12 cellular contexts compared by ENCODE assay signal in the genomic region with DNA sequence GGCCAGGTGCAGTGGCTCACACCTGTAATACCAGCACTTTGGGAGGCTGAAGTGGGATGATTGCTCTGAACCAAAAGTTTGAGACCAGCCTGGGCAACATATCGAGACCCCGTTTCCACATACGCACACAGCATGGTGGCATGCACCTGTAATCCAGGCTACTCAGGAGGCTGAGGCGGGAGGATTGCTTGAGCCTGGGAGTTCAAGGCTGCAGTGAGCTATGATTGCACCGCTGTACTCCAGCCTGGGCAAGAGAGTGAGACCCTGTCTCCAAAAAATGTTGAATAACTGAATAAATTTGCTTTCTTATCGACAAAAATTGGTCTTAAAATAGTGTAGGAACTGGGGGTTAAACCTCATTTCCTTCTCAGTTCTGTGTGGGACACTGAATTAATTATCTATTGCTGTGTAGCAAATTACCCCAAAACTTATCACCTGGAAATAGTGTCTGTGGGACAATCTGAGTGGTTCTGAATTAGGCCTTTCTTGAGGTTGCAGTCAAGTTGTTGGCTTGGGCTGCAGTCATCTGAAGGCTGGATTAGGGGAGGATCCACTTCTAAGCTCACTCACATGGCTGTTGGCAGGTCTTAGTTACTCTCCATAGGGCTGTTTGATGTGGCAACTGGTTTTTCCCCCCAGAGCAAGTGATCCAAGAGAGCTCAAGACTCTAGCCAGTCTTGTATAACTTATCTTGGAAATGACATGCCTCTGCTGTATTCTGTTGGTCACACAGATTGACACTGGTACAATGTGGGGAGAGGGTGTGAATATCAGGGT. TPM values are rescaled to one million over a fixed set of nuclear protein-coding genes. Genes with fewer than 3 reads are reported as not detected.
DNase-seq lines count a peak whose midpoint lies in the region; ATAC-seq, FAIRE-seq and TF ChIP-seq lines count a peak whose summit lies in the region.
"Had no signal": no experiment of that assay in that cellular context is flagged by ENCODE, and none has a peak within 500 bp of the region (broad histone marks: within the 10 kb centered on the region; RNA-seq: fewer than 3 reads in every experiment).

No MANE protein-coding gene starts in this region.

- TF ChIP-seq POLR2A in HepG2 (IDR thresholded peaks at IDR 0.05; ENCODE audit: insufficient read depth in 1 of 2, low read depth in 2 of 2, low read length in 2 of 2) = no peak
- no peak for TF ChIP-seq POLR2A in right lobe of liver (IDR thresholded peaks at IDR 0.05)
- no peak for TF ChIP-seq POLR2A in suprapubic skin (IDR thresholded peaks at IDR 0.05)

- no peak overlapping the region for H3K27ac ChIP-seq in HepG2 (ENCODE audit: extremely low read length, insufficient read depth, low read length)
- no peak overlapping the region for H3K27ac ChIP-seq in right lobe of liver
- H3K27ac ChIP-seq in lower lobe of right lung = peak overlapping the region; percentile 92
- peak overlapping the region; percentile 85 for H3K27ac ChIP-seq in upper lobe of right lung
- H3K27ac ChIP-seq in suprapubic skin = no peak overlapping the region

- no TSS peak for BruUV-seq in HepG2 (replicated peaks; lab: Mats Ljungman, UMichigan)

- TF ChIP-seq EP300 in HepG2 (IDR thresholded peaks at IDR 0.05; ENCODE audit: low read depth in 2 of 2, low read length in 2 of 2) = no peak
- TF ChIP-seq EP300 in HepG2 (CRISPR knock-in tag; IDR thresholded peaks at IDR 0.05; ENCODE audit: borderline replicate concordance) = no peak
- TF ChIP-seq EP300 in suprapubic skin (IDR thresholded peaks at IDR 0.05) = no peak

- peak overlapping the region; percentile 85 for H3K4me3 Mint-ChIP-seq in activated naive CD8-positive, alpha-beta T cell

- no peak overlapping the region for H3K27ac Mint-ChIP-seq in activated naive CD8-positive, alpha-beta T cell

- H3K4me1 Mint-ChIP-seq in activated naive CD8-positive, alpha-beta T cell (ENCODE audit: low read depth) = peaks cover 81% of the 10 kb centered on the region

- H3K4me1 ChIP-seq in HepG2 (ENCODE audit: insufficient read depth, low read length) (peaks cover 65% of the 10 kb centered on the region), right lobe of liver (peaks cover 0 to 20% (median 7%) of the 10 kb centered on the region in 4 donors), lower lobe of right lung (peaks cover 64% of the 10 kb centered on the region), upper lobe of right lung (peaks cover 45% of the 10 kb centered on the region), suprapubic skin (peaks cover 63% of the 10 kb centered on the region)

- DNase-seq in HepG2 (ENCODE audit: low spot score) (no peak), right lobe of liver (no peak), lower lobe of right lung (no peak), upper lobe of right lung (no peak), suprapubic skin (ENCODE audit: low spot score in 2 of 2) (no peak), NCI-H146 (lab: John Stamatoyannopoulos, UW) (no peak)
- DNase-seq: H7; NCI-H774; stimulated activated naive CD4-positive, alpha-beta T cell treated with Interleukin-2 at 50 U/mL for 16 hours had no signal

- FAIRE-seq in HepG2 (lab: Jason Lieb, UNC) = no peak
- FAIRE-seq: colon had no signal

- in situ Hi-C loops in HepG2 (cut with HindIII; ENCODE audit: extremely low pct_ligation_motif_present, low pct_unique_long_range_greater_than_20kb) = no loop called here

- H4K20me1 ChIP-seq in HepG2 (ENCODE audit: insufficient read depth, low read length) = no peaks in the 10 kb centered on the region

- no peak overlapping the region for H2AFZ ChIP-seq in HepG2 (ENCODE audit: low read length)

- H3K79me2 ChIP-seq in HepG2 (ENCODE audit: insufficient read depth, low read length) = peaks cover 35% of the 10 kb centered on the region

- no peaks in the 10 kb centered on the region for H3K36me3 ChIP-seq in HepG2 (replicated peaks in 1 of 2; ENCODE audit: control insufficient read depth in 1 of 2, insufficient read depth in 2 of 2, low read length in 2 of 2)
- no peaks in the 10 kb centered on the region for H3K36me3 ChIP-seq in right lobe of liver
- H3K36me3 ChIP-seq in lower lobe of right lung = peaks cover 6% of the 10 kb centered on the region
- no peaks in the 10 kb centered on the region for H3K36me3 ChIP-seq in upper lobe of right lung
- no peaks in the 10 kb centered on the region for H3K36me3 ChIP-seq in suprapubic skin

- H3K27me3 Mint-ChIP-seq in activated naive CD8-positive, alpha-beta T cell = no peaks in the 10 kb centered on the region

- H3K9me3 ChIP-seq in HepG2 (ENCODE audit: low read length) (no peaks in the 10 kb centered on the region), right lobe of liver (peaks cover 0 to 2% (median 0%) of the 10 kb centered on the region in 4 donors), lower lobe of right lung (no peaks in the 10 kb centered on the region), upper lobe of right lung (no peaks in the 10 kb centered on the region), suprapubic skin (no peaks in the 10 kb centered on the region)

- H3K9ac ChIP-seq in HepG2 (ENCODE audit: insufficient read depth, low read depth, low read length) = no peak overlapping the region

- H3K36me3 Mint-ChIP-seq in activated naive CD8-positive, alpha-beta T cell = no peaks in the 10 kb centered on the region

- ATAC-seq in HepG2 = no peak
- ATAC-seq in right lobe of liver = no peak
- no peak for ATAC-seq in lower lobe of right lung
- ATAC-seq in upper lobe of right lung = no peak
- no peak for ATAC-seq in HG03521 (IDR thresholded peaks at IDR 0.05; ENCODE audit: unreplicated experiment)

- WGBS in HepG2 (ENCODE audit: low lambda C conversion rate) = 80% methylated on average over 5 of the region's 6 CpGs
- 69% methylated on average over 4 of the region's 6 CpGs for WGBS in right lobe of liver (ENCODE audit: insufficient coverage, low coverage, low lambda C conversion rate, missing lambda C conversion rate)
- 79% methylated on average over 6 of the region's 6 CpGs for WGBS in suprapubic skin

- no peaks in the 10 kb centered on the region for H3K9me3 Mint-ChIP-seq in activated naive CD8-positive, alpha-beta T cell (ENCODE audit: low read depth)

- POLR2A ChIA-PET in HepG2 (lab: Yijun Ruan, JAX) = interaction anchor here (3.1 to 6.0 kb wide), 2 partner anchors 11 to 20 kb away, joined by 32 to 35 read pairs; no protein-coding TSS in a partner anchor

- CTCF ChIA-PET in HepG2 (lab: Yijun Ruan, JAX; ENCODE audit: low intra/inter-chr PET ratio, low total read pairs) = no interaction called here

- H3K4me3 ChIP-seq in HepG2 (replicated peaks in 1 of 3; ENCODE audit: insufficient read depth in 1 of 3, low read depth in 2 of 3, low read length in 3 of 3) (0 out of 6 replicates have a peak overlapping the region, but pooled peaks of 1 of the 3 experiments have one; percentile 86), right lobe of liver (no peak overlapping the region), lower lobe of right lung (peak overlapping the region; percentile 99), upper lobe of right lung (peak overlapping the region; percentile 78), suprapubic skin (no peak overlapping the region)

- H3K4me2 ChIP-seq in HepG2 (ENCODE audit: low read depth, low read length) = peak overlapping the region; percentile 91

- no peak for TF ChIP-seq RAD21 in HepG2 (CRISPR knock-in tag; IDR thresholded peaks at IDR 0.05)

- intact Hi-C loops in HepG2 (cut with micrococcal nuclease; ENCODE audit: unreplicated experiment) = loop anchor here (1.0 kb wide), 1 partner anchor 12 kb away; no protein-coding TSS in a partner anchor
- intact Hi-C loops in right lobe of liver (cut with DNase I) = no loop called here
- intact Hi-C loops in lower lobe of right lung (cut with DNase I) = loop anchor here (10.0 kb wide), 1 partner anchor 82 kb away; no protein-coding TSS in a partner anchor
- intact Hi-C loops in upper lobe of right lung (cut with DNase I) = no loop called here

- H3K27me3 ChIP-seq in HepG2 (ENCODE audit: control insufficient read depth in 1 of 2, insufficient read depth in 2 of 2, low read length in 2 of 2) = no peaks in the 10 kb centered on the region; a peak in 1 of 5 replicates
- H3K27me3 ChIP-seq in right lobe of liver = no peaks in the 10 kb centered on the region
- H3K27me3 ChIP-seq in lower lobe of right lung (ENCODE audit: low read depth) = no peaks in the 10 kb centered on the region
- H3K27me3 ChIP-seq in upper lobe of right lung = no peaks in the 10 kb centered on the region
- no peaks in the 10 kb centered on the region for H3K27me3 ChIP-seq in suprapubic skin

- no peak for TF ChIP-seq CTCF in HepG2 (CRISPR knock-in tag; IDR thresholded peaks at IDR 0.05)
- no peak for TF ChIP-seq CTCF in right lobe of liver (IDR thresholded peaks at IDR 0.05)
- no peak for TF ChIP-seq CTCF in lower lobe of right lung (IDR thresholded peaks at IDR 0.05)
- no peak for TF ChIP-seq CTCF in upper lobe of right lung (IDR thresholded peaks at IDR 0.05)
- no peak for TF ChIP-seq CTCF in suprapubic skin (IDR thresholded peaks at IDR 0.05)

RNA-seq across cellular contexts. Expression of gene SNX30, which starts 2.0 kb away (rescaled TPM):
- total RNA-seq in HepG2 (2016; rRNA removed; fragmentation: Illumina TruSeq; extraction: Trizol) (12.4 and 18.9 TPM in 2 replicates), right lobe of liver (1 to 10 TPM; 5.2 to 9.0 (median 7.5) TPM), lower lobe of right lung (67.5 TPM), upper lobe of right lung (76.3 TPM), suprapubic skin (10 to 100 TPM; 12.8 to 16.1 (median 14.4) TPM)
- total RNA-seq in HepG2 (2016; cell fraction: cytosol; rRNA removed; fragmentation: Illumina TruSeq; extraction: Trizol; ENCODE audit: low read depth) = 1.1 and 1.5 TPM in 2 replicates
- total RNA-seq in HepG2 (2016; cell fraction: insoluble cytoplasmic fraction; rRNA removed; fragmentation: Illumina TruSeq; extraction: Trizol) = 12.6 and 18.4 TPM in 2 replicates
- 5.4 and 5.7 TPM in 2 replicates for total RNA-seq in HepG2 (2016; cell fraction: membrane; rRNA removed; fragmentation: Illumina TruSeq; extraction: Trizol)
- total RNA-seq in HepG2 (2016; cell fraction: nucleus; rRNA removed; fragmentation: Illumina TruSeq; extraction: Trizol) = 10.8 and 11.5 TPM in 2 replicates
- 4.4 TPM in 2 replicates for polyA plus RNA-seq in HepG2 (2011; rRNA removed)
- polyA plus RNA-seq in HepG2 (2011; cell fraction: cytosol; rRNA removed) = 4.3 and 5.1 TPM in 2 replicates
- 4.9 and 6.3 TPM in 2 replicates for polyA plus RNA-seq in HepG2 (2011; cell fraction: nucleus; rRNA removed)
- polyA plus RNA-seq in HepG2 (2012) = 6.1 and 6.8 TPM in 2 replicates
- 0.32 and 0.33 TPM in 2 replicates for polyA plus RNA-seq in HepG2 (2016; cell fraction: cytosol; fragmentation: Illumina TruSeq; extraction: Trizol; ENCODE audit: low read depth)
- polyA plus RNA-seq in HepG2 (2016; cell fraction: insoluble cytoplasmic fraction; fragmentation: Illumina TruSeq; extraction: Trizol; ENCODE audit: low read depth) = 11.2 and 11.4 TPM in 2 replicates
- 1.5 TPM in 2 replicates for polyA plus RNA-seq in HepG2 (2016; cell fraction: membrane; fragmentation: Illumina TruSeq; extraction: Trizol; ENCODE audit: low read depth)
- 7.7 and 8.6 TPM in 2 replicates for polyA plus RNA-seq in HepG2 (2016; cell fraction: nucleus; fragmentation: Illumina TruSeq; extraction: Trizol; ENCODE audit: insufficient read depth, low read depth)
- 5.0 and 13.7 TPM in 2 replicates for polyA minus RNA-seq in HepG2 (2011; rRNA and poly(A)+ RNA removed; ENCODE audit: low replicate concordance)
- polyA minus RNA-seq in HepG2 (2011; cell fraction: cytosol; rRNA and poly(A)+ RNA removed) = 8.2 and 8.9 TPM in 2 replicates
- 11.2 and 12.4 TPM in 2 replicates for polyA minus RNA-seq in HepG2 (2011; cell fraction: nucleus; rRNA and poly(A)+ RNA removed)

RNA-seq across cellular contexts. Expression of gene INIP, which starts 34.6 kb away (rescaled TPM):
- total RNA-seq in HepG2 (2016; rRNA removed; fragmentation: Illumina TruSeq; extraction: Trizol) (28.6 and 42.0 TPM in 2 replicates), right lobe of liver (10 to 100 TPM in 4 of 6 experiments, 1 to 10 TPM in 2; 8.2 to 15.5 (median 11.1) TPM), lower lobe of right lung (21.0 TPM), upper lobe of right lung (22.7 TPM), suprapubic skin (10 to 100 TPM in 3 of 4 donors, 1 to 10 TPM in 1; 9.0 to 14.9 (median 14.2) TPM)
- total RNA-seq in HepG2 (2016; cell fraction: cytosol; rRNA removed; fragmentation: Illumina TruSeq; extraction: Trizol; ENCODE audit: low read depth) = 5.6 and 7.9 TPM in 2 replicates
- total RNA-seq in HepG2 (2016; cell fraction: insoluble cytoplasmic fraction; rRNA removed; fragmentation: Illumina TruSeq; extraction: Trizol) = 27.9 and 47.6 TPM in 2 replicates
- 14.2 and 16.6 TPM in 2 replicates for total RNA-seq in HepG2 (2016; cell fraction: membrane; rRNA removed; fragmentation: Illumina TruSeq; extraction: Trizol)
- total RNA-seq in HepG2 (2016; cell fraction: nucleus; rRNA removed; fragmentation: Illumina TruSeq; extraction: Trizol) = 10.3 and 11.5 TPM in 2 replicates
- 9.4 and 13.6 TPM in 2 replicates for polyA plus RNA-seq in HepG2 (2011; rRNA removed)
- polyA plus RNA-seq in HepG2 (2011; cell fraction: cytosol; rRNA removed) = 5.2 and 7.7 TPM in 2 replicates
- polyA plus RNA-seq in HepG2 (2011; cell fraction: nucleus; rRNA removed) = 1.6 and 1.7 TPM in 2 replicates
- 9.3 and 10.7 TPM in 2 replicates for polyA plus RNA-seq in HepG2 (2012)
- 5.3 and 8.1 TPM in 2 replicates for polyA plus RNA-seq in HepG2 (2016; cell fraction: cytosol; fragmentation: Illumina TruSeq; extraction: Trizol; ENCODE audit: low read depth)
- 47.7 and 48.3 TPM in 2 replicates for polyA plus RNA-seq in HepG2 (2016; cell fraction: insoluble cytoplasmic fraction; fragmentation: Illumina TruSeq; extraction: Trizol; ENCODE audit: low read depth)
- polyA plus RNA-seq in HepG2 (2016; cell fraction: membrane; fragmentation: Illumina TruSeq; extraction: Trizol; ENCODE audit: low read depth) = 10.6 and 11.9 TPM in 2 replicates
- 16.8 and 18.8 TPM in 2 replicates for polyA plus RNA-seq in HepG2 (2016; cell fraction: nucleus; fragmentation: Illumina TruSeq; extraction: Trizol; ENCODE audit: insufficient read depth, low read depth)
- polyA minus RNA-seq in HepG2 (2011; rRNA and poly(A)+ RNA removed; ENCODE audit: low replicate concordance) = 9.8 and 17.0 TPM in 2 replicates
- 7.9 and 9.6 TPM in 2 replicates for polyA minus RNA-seq in HepG2 (2011; cell fraction: cytosol; rRNA and poly(A)+ RNA removed)
- 6.8 and 7.8 TPM in 2 replicates for polyA minus RNA-seq in HepG2 (2011; cell fraction: nucleus; rRNA and poly(A)+ RNA removed)

Comparison
In these comparisons a context has a peak if more than half of its experiments do, and no peak if none do; other contexts are left out.
1. intact Hi-C loops: an anchor here in HepG2 (1.0 kb wide) and lower lobe of right lung (10.0 kb wide); none called in right lobe of liver and upper lobe of right lung.
2. H3K27ac ChIP-seq: peak in lower lobe of right lung (single experiment) and upper lobe of right lung (single experiment); none in HepG2 (single experiment), right lobe of liver (0 of 3) and suprapubic skin (single experiment).
3. H3K4me3 ChIP-seq: peak in lower lobe of right lung (single experiment) and upper lobe of right lung (single experiment); none in right lobe of liver (0 of 3) and suprapubic skin (single experiment).